In genomic region chr3:187798531-187799520, GRCh38 we compare ENCODE assay signal across 2 cellular contexts.
TF ChIP-seq lines count a peak whose summit lies in the region.

No MANE protein-coding gene starts in this region.

TF ChIP-seq in H1, 55 proteins besides CTCF, POLR2A, EP300 and RAD21 (continued from another document):
- no peak for TF ChIP-seq TEAD4 (IDR thresholded peaks at IDR 0.05; ENCODE audit: low read depth, low read length)
- TF ChIP-seq RFX5 (IDR thresholded peaks at IDR 0.05; ENCODE audit: borderline replicate concordance, low read depth, low read length): no peak
- TF ChIP-seq TAF7 (optimal IDR thresholded peaks at IDR 0.05; ENCODE audit: borderline replicate concordance, low read depth, low read length): no peak
- no peak for TF ChIP-seq CBX8 (IDR thresholded peaks at IDR 0.05; ENCODE audit: borderline replicate concordance, low read depth, low read length)
- TF ChIP-seq CTBP2 (IDR thresholded peaks at IDR 0.05; ENCODE audit: borderline replicate concordance, insufficient read depth, insufficient read length, low read length): no peak
- no peak for TF ChIP-seq POU5F1 (IDR thresholded peaks at IDR 0.05; ENCODE audit: low read depth, low read length)
TF ChIP-seq in H1: peak in this region for 0.

TF ChIP-seq in HEK293T, 16 proteins besides CTCF, POLR2A, EP300 and RAD21 (continued from another document):
- TF ChIP-seq ELF4 (IDR thresholded peaks at IDR 0.05) (no peak), L3MBTL2 (conservative IDR thresholded peaks at IDR 0.05) (no peak), FOXA1 (IDR thresholded peaks at IDR 0.05) (no peak)
